ENCODE assay signal across 8 cellular contexts in the genomic region with DNA sequence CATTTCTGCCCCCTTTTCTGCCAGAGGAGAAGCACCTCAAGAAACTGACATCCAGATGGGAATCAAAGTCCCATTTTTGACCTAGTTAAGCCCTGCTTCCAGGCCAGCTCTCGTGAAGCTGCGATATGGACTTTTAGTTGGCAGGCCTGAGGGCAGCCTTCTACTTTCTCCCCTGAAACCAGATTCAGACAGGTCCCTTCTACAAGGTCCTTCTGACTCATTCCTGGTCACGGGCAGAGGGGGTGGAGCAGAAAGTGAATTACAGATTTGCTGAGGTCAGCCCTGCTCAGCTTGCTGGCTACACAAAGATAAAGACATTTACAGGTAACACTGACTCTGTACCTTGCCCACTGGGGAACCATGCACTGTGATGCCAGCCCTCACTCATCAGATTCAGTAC. TPM values are rescaled to one million over a fixed set of nuclear protein-coding genes. Genes with fewer than 3 reads are reported as not detected.
DNase-seq lines count a peak whose midpoint lies in the region; ATAC-seq and TF ChIP-seq lines count a peak whose summit lies in the region.

No MANE protein-coding gene starts in this region.

- H3K36me3 ChIP-seq in left lung: no peaks in the 10 kb centered on the region
- no peaks in the 10 kb centered on the region for H3K36me3 ChIP-seq in vagina

- intact Hi-C loops in left lung (cut with DNase I) (no loop called here), vagina (cut with DNase I) (no loop called here)

- H3K4me3 ChIP-seq in astrocyte of the spinal cord (ENCODE audit: low read depth, low read length): no peak overlapping the region
- H3K4me3 ChIP-seq in left lung: no peak overlapping the region
- no peak overlapping the region for H3K4me3 ChIP-seq in vagina

- ATAC-seq in left lung: peak; percentile 77

- no peak for TF ChIP-seq CTCF in astrocyte of the spinal cord (IDR thresholded peaks at IDR 0.05; ENCODE audit: low read depth, low read length)
- TF ChIP-seq CTCF in left lung (IDR thresholded peaks at IDR 0.05): no peak
- no peak for TF ChIP-seq CTCF in vagina (IDR thresholded peaks at IDR 0.05)

- no peak for TF ChIP-seq POLR2A in vagina (IDR thresholded peaks at IDR 0.05)

- peak; percentile 35 for DNase-seq in stimulated activated CD4-positive, alpha-beta T cell treated with anti-CD3 and anti-CD28 coated beads, Interleukin-1b, Interleukin-23, amount 100 ng/mL, for 48 hours
- no peak for DNase-seq in stimulated activated CD4-positive, alpha-beta T cell treated with anti-CD3 and anti-CD28 coated beads, Interleukin-4, amount 100 ng/mL, for 1 hour
- DNase-seq in astrocyte of the spinal cord (ENCODE audit: low read depth, low spot score) (peak; percentile 67), left lung (peak in 1 of 2 donors; percentile 44), vagina (ENCODE audit: extremely low spot score in 2 of 2) (no peak), NCI-H187 (lab: John Stamatoyannopoulos, UW) (no peak), Kasumi-1 (lab: John Stamatoyannopoulos, UW) (no peak), HT-29 (ENCODE audit: low spot score) (no peak)

- H3K27me3 ChIP-seq in left lung (no peaks in the 10 kb centered on the region), vagina (no peaks in the 10 kb centered on the region)

- H3K27ac ChIP-seq in left lung: peak overlapping the region in 1 of 2 donors; percentile 25
- H3K27ac ChIP-seq in vagina: peak overlapping the region; percentile 47

- H3K4me1 ChIP-seq in left lung (peaks cover 14 to 26% of the 10 kb centered on the region in 2 donors), vagina (no peaks in the 10 kb centered on the region)

- in situ Hi-C loops in astrocyte of the spinal cord (cut with HindIII; ENCODE audit: low sequenced_read_pairs): no loop called here

- H3K9me3 ChIP-seq in left lung: no peaks in the 10 kb centered on the region
- H3K9me3 ChIP-seq in vagina: no peaks in the 10 kb centered on the region

RNA-seq across cellular contexts. Expression of a gene that starts 52.8 kb away (rescaled TPM):
- total RNA-seq in left lung: 10 to 100 TPM; 25.0 to 37.2 TPM
- total RNA-seq in vagina: 72.4 TPM
- total RNA-seq in HT-29 (2014; rRNA removed; shearing (Covaris generic)): 10.2 and 11.1 TPM in 2 replicates

Comparison
In these comparisons a context has a peak if more than half of its experiments do, and no peak if none do; other contexts are left out.
1. DNase-seq: peak in stimulated activated CD4-positive, alpha-beta T cell treated with anti-CD3 and anti-CD28 coated beads, Interleukin-1b, Interleukin-23, amount 100 ng/mL, for 48 hours (single experiment) and astrocyte of the spinal cord (single experiment); none in stimulated activated CD4-positive, alpha-beta T cell treated with anti-CD3 and anti-CD28 coated beads, Interleukin-4, amount 100 ng/mL, for 1 hour (single experiment), vagina (0 of 2), NCI-H187 (0 of 2), Kasumi-1 (0 of 2) and HT-29 (single experiment).